34 cellular contexts compared by ENCODE assay signal in the genomic region with DNA sequence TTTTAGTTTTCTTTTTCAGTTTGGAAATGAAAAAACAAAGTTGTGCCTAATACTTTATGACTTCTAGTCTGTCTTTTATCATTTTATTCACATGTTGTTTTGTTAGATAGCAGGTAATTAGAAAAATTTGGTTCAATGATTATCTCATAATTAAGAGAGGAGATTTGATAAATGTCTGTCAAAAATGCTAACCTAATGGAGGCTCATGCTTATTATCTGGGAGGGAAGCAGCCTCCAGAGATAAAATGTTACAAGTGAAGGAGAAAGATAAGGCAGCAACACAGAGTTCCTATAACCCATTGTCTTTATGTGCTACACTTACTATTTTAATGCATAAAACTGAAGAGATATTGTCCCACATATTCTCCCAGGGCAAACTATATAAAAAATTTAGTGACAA. TPM values are rescaled to one million over a fixed set of nuclear protein-coding genes. Genes with fewer than 3 reads are reported as not detected.
"Had no signal": no experiment of that assay in that cellular context is flagged by ENCODE, and none has a peak within 500 bp of the region (broad histone marks: within the 10 kb centered on the region; RNA-seq: fewer than 3 reads in every experiment).

No MANE protein-coding gene starts in this region.

- H3K4me1 Mint-ChIP-seq: activated naive CD8-positive, alpha-beta T cell treated with anti-CD3 and anti-CD28 coated beads, Interleukin-2, amount 50 U/mL, for 24 hours; brain; WTC11 had no signal

- DNase-seq: activated CD4-positive, alpha-beta memory T cell treated with anti-CD3 and anti-CD28 coated beads for 36 hours; activated CD4-positive, alpha-beta T cell treated with anti-CD3 and anti-CD28 coated beads for 4 hours; activated CD4-positive, alpha-beta T cell treated with anti-CD3 and anti-CD28 coated beads, Interleukin-2, amount 50 U/mL, for 1 hour; activated CD8-positive, alpha-beta memory T cell treated with anti-CD3 and anti-CD28 coated beads, Interleukin-2, amount 50 U/mL, for 4 hours; activated gamma-delta T cell treated with Interleukin-2 at 50 U/mL for 16 hours; activated naive CD4-positive, alpha-beta T cell treated with anti-CD3 and anti-CD28 coated beads for 36 hours; activated naive CD8-positive, alpha-beta T cell treated with anti-CD3 and anti-CD28 coated beads, Interleukin-2, amount 50 U/mL, for 24 hours; activated T-cell treated with anti-CD3 and anti-CD28 coated beads for 4 hours; activated T-cell treated with anti-CD3 and anti-CD28 coated beads, Interleukin-2, amount 50 U/mL, for 4 hours; anterior cingulate cortex; caudate nucleus; cerebellar nuclear complex; NCI-H1092 treated with DMSO at 0.1 percent for 48 hours; NCI-H1417; NCI-H146; NCI-H187; NCI-H2029 treated with DMSO at 0.1 percent for 48 hours; NCI-H2107; NCI-H2171; NCI-H510A; NCI-H526; NCI-H748 treated with DMSO at 0.1 percent for 48 hours; NK-92 treated with Interleukin-12 subunit alpha and Interleukin-12 subunit beta, amount 100 ng/mL, for 24 hours; Right ventricle myocardium superior; SW 1271; T-helper 1 cell; T-helper 2 cell; T-helper 9 cell had no signal

- H3K4me3 Mint-ChIP-seq: activated CD4-positive, alpha-beta memory T cell treated with anti-CD3 and anti-CD28 coated beads for 36 hours; activated naive CD4-positive, alpha-beta T cell treated with anti-CD3 and anti-CD28 coated beads for 36 hours; activated naive CD8-positive, alpha-beta T cell treated with anti-CD3 and anti-CD28 coated beads, Interleukin-2, amount 50 U/mL, for 24 hours; activated T-cell treated with anti-CD3 and anti-CD28 coated beads, Interleukin-2, amount 50 U/mL, for 4 hours; activated T-helper 1 cell treated with anti-CD3 and anti-CD28 coated beads, Interleukin-12 subunit alpha, Interleukin-12 subunit beta, Interleukin-2, Interleukin-4 antibody, amounts not matched to agents 30 ng/mL and 10 ng/mL and 1 ng/mL, durations not matched to agents 14 hours and 24 hours and 36 hours; brain; WTC11 had no signal

- H3K27ac Mint-ChIP-seq: activated CD4-positive, alpha-beta memory T cell treated with anti-CD3 and anti-CD28 coated beads for 36 hours; activated naive CD4-positive, alpha-beta T cell treated with anti-CD3 and anti-CD28 coated beads for 36 hours; activated naive CD4-positive, alpha-beta T cell treated with anti-CD3 and anti-CD28 coated beads, Interleukin-2, amount 50 U/mL, for 72 hours; activated naive CD8-positive, alpha-beta T cell treated with anti-CD3 and anti-CD28 coated beads, Interleukin-2, amount 50 U/mL, for 24 hours; activated T-helper 1 cell treated with anti-CD3 and anti-CD28 coated beads, Interleukin-12 subunit alpha, Interleukin-12 subunit beta, Interleukin-2, Interleukin-4 antibody, amounts not matched to agents 30 ng/mL and 10 ng/mL and 1 ng/mL, durations not matched to agents 14 hours and 24 hours and 36 hours; brain; WTC11 had no signal

- H3K36me3 Mint-ChIP-seq: activated CD4-positive, alpha-beta memory T cell treated with anti-CD3 and anti-CD28 coated beads for 36 hours; activated naive CD4-positive, alpha-beta T cell treated with anti-CD3 and anti-CD28 coated beads, Interleukin-2, amount 50 U/mL, for 72 hours; brain; WTC11 had no signal

- H3K9me3 Mint-ChIP-seq: activated CD4-positive, alpha-beta memory T cell treated with anti-CD3 and anti-CD28 coated beads for 36 hours; activated naive CD4-positive, alpha-beta T cell treated with anti-CD3 and anti-CD28 coated beads for 36 hours; activated naive CD4-positive, alpha-beta T cell treated with anti-CD3 and anti-CD28 coated beads, Interleukin-2, amount 50 U/mL, for 72 hours; activated naive CD8-positive, alpha-beta T cell treated with anti-CD3 and anti-CD28 coated beads, Interleukin-2, amount 50 U/mL, for 24 hours; activated T-cell treated with anti-CD3 and anti-CD28 coated beads, Interleukin-2, amount 50 U/mL, for 4 hours; activated T-helper 1 cell treated with anti-CD3 and anti-CD28 coated beads, Interleukin-12 subunit alpha, Interleukin-12 subunit beta, Interleukin-2, Interleukin-4 antibody, amounts not matched to agents 30 ng/mL and 10 ng/mL and 1 ng/mL, durations not matched to agents 14 hours and 24 hours and 36 hours; brain; WTC11 had no signal

- H3K27me3 Mint-ChIP-seq: activated naive CD8-positive, alpha-beta T cell treated with anti-CD3 and anti-CD28 coated beads, Interleukin-2, amount 50 U/mL, for 24 hours; brain had no signal

RNA-seq across cellular contexts. Expression of a gene that starts 53.5 kb away (rescaled TPM):
- total RNA-seq: activated CD4-positive, alpha-beta memory T cell treated with anti-CD3 and anti-CD28 coated beads for 36 hours; activated naive CD4-positive, alpha-beta T cell treated with anti-CD3 and anti-CD28 coated beads for 36 hours; activated naive CD4-positive, alpha-beta T cell treated with anti-CD3 and anti-CD28 coated beads, Interleukin-2, amount 50 U/mL, for 72 hours; activated T-cell treated with anti-CD3 and anti-CD28 coated beads, Interleukin-2, amount 50 U/mL, for 4 hours; activated T-helper 1 cell treated with anti-CD3 and anti-CD28 coated beads, Interleukin-12 subunit alpha, Interleukin-12 subunit beta, Interleukin-2, Interleukin-4 antibody, amounts not matched to agents 30 ng/mL and 10 ng/mL and 1 ng/mL, durations not matched to agents 14 hours and 24 hours and 36 hours; M059J; OCI-LY7 had no signal
